In genomic region chr20:34872604-34873224, GRCh38 we compare ENCODE assay signal across 8 cellular contexts. TPM values are rescaled to one million over a fixed set of nuclear protein-coding genes. Genes with fewer than 3 reads are reported as not detected.
DNase-seq lines count a peak whose midpoint lies in the region; ATAC-seq and TF ChIP-seq lines count a peak whose summit lies in the region.

TSS of gene GGT7 (minus strand) at chr20:34872856. CDS start at chr20:34872815, 41 bp downstream.

- no peaks in the 10 kb centered on the region for H3K36me3 ChIP-seq in Caco-2 (ENCODE audit: control insufficient read depth, insufficient read depth, low read length)
- H3K36me3 ChIP-seq in H7 (replicated peaks; ENCODE audit: control insufficient read depth, insufficient read depth, low read length): no peaks in the 10 kb centered on the region
- no peaks in the 10 kb centered on the region for H3K36me3 ChIP-seq in aorta (ENCODE audit: control insufficient read depth in 1 of 2, insufficient read depth in 2 of 2, low read length in 1 of 2)

- H3K4me1 ChIP-seq in Caco-2 (peaks cover 33% of the 10 kb centered on the region), aorta (ENCODE audit: control insufficient read depth in 1 of 2, insufficient read depth in 2 of 2, low read length in 2 of 2) (peaks cover 0 to 2% of the 10 kb centered on the region in 2 donors)

- no peaks in the 10 kb centered on the region for H3K9me3 ChIP-seq in Caco-2
- no peaks in the 10 kb centered on the region for H3K9me3 ChIP-seq in aorta (ENCODE audit: control insufficient read depth, low read length)

- WGBS in aorta, 2 donors: 0% methylated on average over 36 to 52 of the region's 52 CpGs

- peak; percentile 94 to 98 for DNase-seq in Caco-2
- peak; percentile 97 for DNase-seq in H7
- peak; percentile 82 for DNase-seq in NCI-H146 treated with DMSO at 0.1 percent for 48 hours (lab: John Stamatoyannopoulos, UW; ENCODE audit: unreplicated experiment)
- peak; percentile 89 for DNase-seq in T-helper 9 cell
- peak; percentile 16 for DNase-seq in astrocyte of the cerebellum (ENCODE audit: low read depth)
- DNase-seq in hypothalamus (lab: John Stamatoyannopoulos, UW): peak; percentile 8 to 90 (median 72)
- DNase-seq in retinal pigment epithelial cell (ENCODE audit: low read depth): no peak
- peak; percentile 87 to 94 for DNase-seq in aorta

- H3K27me3 ChIP-seq in Caco-2 (replicated peaks; ENCODE audit: control insufficient read depth, insufficient read depth, low read length) (no peaks in the 10 kb centered on the region), H7 (ENCODE audit: control insufficient read depth, insufficient read depth, low read length) (peaks cover 29% of the 10 kb centered on the region), aorta (ENCODE audit: control insufficient read depth in 1 of 2, insufficient read depth in 2 of 2, low read length in 1 of 2) (no peaks in the 10 kb centered on the region)

- peaks cover 22% of the 10 kb centered on the region for H3K36me3 Mint-ChIP-seq in Caco-2 (ENCODE audit: insufficient read depth, unreplicated experiment)

- POLR2A ChIA-PET in Caco-2 (lab: Charles Lee): interaction anchor here (0.8 to 1.0 kb wide), 2 partner anchors 83 to 391 kb away, joined by 3 to 11 read pairs; partner anchors contain the start of genes GSS and MYH7B

- CTCF ChIA-PET in Caco-2 (lab: Charles Lee): interaction anchor here (0.6 to 7.1 kb wide), 15 partner anchors 14 to 392 kb away, joined by 3 to 331 read pairs (median 3); partner anchors contain the start of genes GSS and MYH7B

- H3K9me3 Mint-ChIP-seq in Caco-2 (ENCODE audit: unreplicated experiment): no peaks in the 10 kb centered on the region

- H3K27ac Mint-ChIP-seq in Caco-2 (ENCODE audit: unreplicated experiment): peak within 1 kb of the TSS; percentile 60

- no peaks in the 10 kb centered on the region for H3K27me3 Mint-ChIP-seq in Caco-2 (ENCODE audit: insufficient read depth, unreplicated experiment)

- in situ Hi-C loops in astrocyte of the cerebellum (cut with HindIII; ENCODE audit: low sequenced_read_pairs): no loop called here

- H3K4me3 Mint-ChIP-seq in Caco-2 (ENCODE audit: unreplicated experiment): peak within 1 kb of the TSS; percentile 86

- H3K4me1 Mint-ChIP-seq in Caco-2 (ENCODE audit: low read depth, unreplicated experiment): peaks cover 48% of the 10 kb centered on the region

- TF ChIP-seq CTCF in Caco-2 (IDR thresholded peaks at IDR 0.05; ENCODE audit: insufficient read depth in 1 of 2, low read depth in 1 of 2, low read length in 1 of 2, severe bottlenecking in 1 of 2, unreplicated experiment in 1 of 2) (peak; percentile 95 to 96), astrocyte of the cerebellum (IDR thresholded peaks at IDR 0.05; ENCODE audit: low read depth, low read length, missing control alignments) (peak; percentile 58), retinal pigment epithelial cell (conservative IDR thresholded peaks at IDR 0.05; ENCODE audit: low read depth, low read length) (peak; percentile 61)

- BruUV-seq in Caco-2 (replicated peaks; lab: Mats Ljungman, UMichigan): no TSS peak

- ATAC-seq in aorta (ENCODE audit: low FRiP score): peak; percentile 79

- H3K4me3 ChIP-seq in Caco-2 (ENCODE audit: low read depth, low read length) (peak within 1 kb of the TSS; percentile 80), H7 (ENCODE audit: insufficient read depth, low read depth, low read length) (peak within 1 kb of the TSS; percentile 78), astrocyte of the cerebellum (ENCODE audit: low read depth, low read length) (peak within 1 kb of the TSS; percentile 73), retinal pigment epithelial cell (ENCODE audit: low read length) (peak within 1 kb of the TSS; percentile 65), aorta (ENCODE audit: low read length in 2 of 2) (peak within 1 kb of the TSS; percentile 46 to 56)

- intact Hi-C loops in Caco-2 (cut with micrococcal nuclease; ENCODE audit: unreplicated experiment) (loop anchor here (5.0 kb wide), 1 partner anchor 130 kb away; no protein-coding TSS in a partner anchor), aorta (cut with DNase I) (loop anchor here in 1 of 2 donors (2.0 to 5.0 kb wide), 2 partner anchors 220 to 336 kb away; partner anchors contain the start of gene TRPC4AP)

- H3K27ac ChIP-seq in aorta (ENCODE audit: low read depth in 1 of 2, low read length in 2 of 2): peak within 1 kb of the TSS in 1 of 2 donors; percentile 16

RNA-seq across cellular contexts. Expression of gene GGT7, which starts in this region (rescaled TPM):
- total RNA-seq in Caco-2 (2022) (42.0 and 46.2 TPM in 2 replicates), aorta (10 to 100 TPM; 22.3 to 27.1 TPM)
- 3.8 and 6.1 TPM in 2 replicates for total RNA-seq in H7 (2014; rRNA removed; shearing (Covaris generic))
- 10 to 100 TPM in 1 of 2 donors, 1 to 10 TPM in 1; 7.5 to 41.3 TPM for polyA plus RNA-seq in aorta
